In genomic region chr1:30489737-30490389, GRCh38 we compare ENCODE assay signal across 20 cellular contexts.
DNase-seq lines count a peak whose midpoint lies in the region; FAIRE-seq and TF ChIP-seq lines count a peak whose summit lies in the region.
"Had no signal": no experiment of that assay in that cellular context is flagged by ENCODE, and none has a peak within 500 bp of the region (broad histone marks: within the 10 kb centered on the region; RNA-seq: fewer than 3 reads in every experiment).

No MANE protein-coding gene starts in this region.

- POLR2A ChIA-PET in HEK293 (lab: Yijun Ruan, JAX): no interaction called here

- intact Hi-C loops in posterior vena cava (cut with DNase I): no loop called here

- H3K9me3 ChIP-seq in HEK293 (ENCODE audit: control insufficient read depth, insufficient read depth, low read depth, low read length): no peaks in the 10 kb centered on the region
- H3K9me3 ChIP-seq: BE2C, Caco-2 had no signal

- H3K27ac ChIP-seq in HEK293 (ENCODE audit: extremely low read depth, low read depth, low read length): no peak overlapping the region
- H3K27ac ChIP-seq: HL-60 had no signal

- FAIRE-seq in urothelium cell line (lab: Jason Lieb, UNC): peak; percentile 48
- FAIRE-seq: A204.1, D721Med, G401.6, GM12891, GM19239, H1 had no signal

- TF ChIP-seq CTCF in HEK293 (tag by site-specific recombination; IDR thresholded peaks at IDR 0.05) (no peak), epithelial cell of esophagus (IDR thresholded peaks at IDR 0.05; ENCODE audit: insufficient read depth, low read depth, low read length, missing control alignments) (no peak)

- CTCF ChIA-PET in HEK293 (lab: Yijun Ruan, JAX): no interaction called here

- H3K4me1 ChIP-seq in HEK293 (ENCODE audit: control insufficient read depth, insufficient read depth, low read length): no peaks in the 10 kb centered on the region
- H3K4me1 ChIP-seq: BE2C, Caco-2 had no signal

- H3K36me3 ChIP-seq in HEK293 (ENCODE audit: control insufficient read depth in 2 of 2, insufficient read depth in 1 of 2, low read length in 2 of 2): no peaks in the 10 kb centered on the region
- H3K36me3 ChIP-seq: BE2C had no signal

- peak; percentile 7 for DNase-seq in epithelial cell of esophagus (ENCODE audit: low read depth)
- DNase-seq in posterior vena cava (ENCODE audit: low spot score): peak; percentile 36
- DNase-seq in urothelium cell line (ENCODE audit: low spot score): no peak
- no peak for DNase-seq in stimulated activated CD4-positive, alpha-beta T cell treated with anti-CD3 and anti-CD28 coated beads, Interleukin-4, amount 100 ng/mL, for 4 hours
- no peak for DNase-seq in NCI-H1694 treated with DMSO at 0.1 percent for 48 hours (lab: John Stamatoyannopoulos, UW)
- DNase-seq in dermis blood vessel endothelial cell: no peak
- DNase-seq: ACHN; BE2C; C1 segment of cervical spinal cord; Caco-2; CD4-positive, alpha-beta T cell; H9 had no signal

- H3K4me3 ChIP-seq in HEK293 (ENCODE audit: low read depth, low read length): no peak overlapping the region
- H3K4me3 ChIP-seq in epithelial cell of esophagus (ENCODE audit: low read length): no peak overlapping the region

TF ChIP-seq in HEK293, 187 proteins besides CTCF, POLR2A, EP300 and RAD21:
- no peak for TF ChIP-seq GFI1B (tag by site-specific recombination; IDR thresholded peaks at IDR 0.05)
- TF ChIP-seq HOXC10 (CRISPR knock-in tag; IDR thresholded peaks at IDR 0.05): no peak
- TF ChIP-seq ZBTB10 (tag by site-specific recombination; IDR thresholded peaks at IDR 0.05): no peak
- TF ChIP-seq ZBTB21 (tag by site-specific recombination; IDR thresholded peaks at IDR 0.05): no peak
- no peak for TF ChIP-seq ZNF398 (tag by site-specific recombination; IDR thresholded peaks at IDR 0.05)
- TF ChIP-seq ZNF623 (tag by site-specific recombination; IDR thresholded peaks at IDR 0.05): peak; percentile 90

Comparison
In these comparisons a context has a peak if more than half of its experiments do, and no peak if none do; other contexts are left out.
1. DNase-seq: peak in epithelial cell of esophagus (single experiment) and posterior vena cava (single experiment); none in urothelium cell line (single experiment), stimulated activated CD4-positive, alpha-beta T cell treated with anti-CD3 and anti-CD28 coated beads, Interleukin-4, amount 100 ng/mL, for 4 hours (0 of 2), NCI-H1694 treated with DMSO at 0.1 percent for 48 hours (single experiment) and dermis blood vessel endothelial cell (single experiment).